ENCODE assay signal across 27 cellular contexts in the genomic region with DNA sequence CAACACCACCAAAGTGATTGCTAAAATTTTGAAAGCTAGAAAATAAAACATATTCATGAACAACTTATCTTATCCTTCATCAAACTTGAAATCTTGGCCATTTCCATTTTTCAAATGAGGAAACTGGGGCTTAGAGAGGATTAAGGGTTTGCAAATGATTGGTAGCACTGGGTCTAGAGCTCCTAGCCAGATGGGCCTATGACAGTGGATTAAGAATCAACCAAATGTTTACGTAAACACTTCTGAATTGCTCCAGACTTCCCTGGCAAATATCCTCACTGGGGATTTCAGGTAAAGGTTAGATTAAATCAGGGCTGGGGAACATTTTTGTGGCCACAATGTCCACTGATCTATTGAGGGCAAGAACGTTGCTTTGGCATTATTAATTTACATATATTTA.
"Had no signal": no experiment of that assay in that cellular context is flagged by ENCODE, and none has a peak within 500 bp of the region (broad histone marks: within the 10 kb centered on the region; RNA-seq: fewer than 3 reads in every experiment).

No MANE protein-coding gene starts in this region.

- DNase-seq: activated CD4-positive, alpha-beta memory T cell treated with anti-CD3 and anti-CD28 coated beads for 36 hours; activated CD4-positive, alpha-beta T cell treated with anti-CD3 and anti-CD28 coated beads, Interleukin-2, amount 10 ng/mL, durations not matched to agents 24 days and 14 days; activated CD4-positive, CD25-positive, alpha-beta regulatory T cell treated with anti-CD3 and anti-CD28 coated beads, Interleukin-2, amount 50 U/mL, for 72 hours; activated CD8-positive, alpha-beta memory T cell treated with anti-CD3 and anti-CD28 coated beads, Interleukin-2, amount 50 U/mL, for 4 hours; activated gamma-delta T cell; activated naive CD4-positive, alpha-beta T cell treated with anti-CD3 and anti-CD28 coated beads, Interleukin-2, amount 50 U/mL, for 16 hours; activated T-cell treated with anti-CD3 and anti-CD28 coated beads, Interleukin-2, amount 50 U/mL, for 24 hours; amygdala; central memory CD4-positive, alpha-beta T cell; endodermal cell; foreskin keratinocyte; kidney glomerular epithelial cell; lower lobe of right lung; mesenchymal stem cell; natural killer cell; stimulated activated CD4-positive, alpha-beta T cell treated with anti-CD3 and anti-CD28 coated beads, Interleukin-1b, Interleukin-23, amount 100 ng/mL, for 48 hours; stimulated activated CD4-positive, alpha-beta T cell treated with anti-CD3 and anti-CD28 coated beads, Interleukin-4, amount 100 ng/mL, for 4 hours; stimulated activated CD8-positive, alpha-beta memory T cell treated with anti-CD3 and anti-CD28 coated beads, Interleukin-4, amount 100 ng/mL, for 48 hours; stimulated activated naive CD8-positive, alpha-beta T cell treated with anti-CD3 and anti-CD28 coated beads, Interleukin-15, amount 100 ng/mL, for 72 hours; substantia nigra; uterus had no signal

- ATAC-seq: esophagus mucosa; foreskin keratinocyte; left lobe of liver; lower lobe of right lung; natural killer cell; stimulated activated memory B cell treated with anti-CD40 and anti-IgM and Interleukin-4, amounts not matched to agents 10 μg/mL and 1 μg/mL and 100 μg/mL, for 72 hours; stimulated activated naive CD8-positive, alpha-beta T cell treated with anti-CD3 and anti-CD28 coated beads, Interleukin-15, amount 100 ng/mL, for 72 hours had no signal

- H3K27ac ChIP-seq: foreskin keratinocyte, lower lobe of right lung, VCaP had no signal

- H3K4me2 ChIP-seq: smooth muscle cell had no signal

- H3K4me3 ChIP-seq: breast epithelium, lower lobe of right lung, smooth muscle cell, uterus had no signal

- H3K9me3 ChIP-seq: breast epithelium, lower lobe of right lung, uterus had no signal

- H3K27me3 ChIP-seq: breast epithelium, uterus had no signal

- H3K36me3 ChIP-seq: breast epithelium, lower lobe of right lung, uterus had no signal

- H3K4me1 ChIP-seq: breast epithelium, foreskin keratinocyte, lower lobe of right lung had no signal
